8 cellular contexts compared by ENCODE assay signal in the genomic region with DNA sequence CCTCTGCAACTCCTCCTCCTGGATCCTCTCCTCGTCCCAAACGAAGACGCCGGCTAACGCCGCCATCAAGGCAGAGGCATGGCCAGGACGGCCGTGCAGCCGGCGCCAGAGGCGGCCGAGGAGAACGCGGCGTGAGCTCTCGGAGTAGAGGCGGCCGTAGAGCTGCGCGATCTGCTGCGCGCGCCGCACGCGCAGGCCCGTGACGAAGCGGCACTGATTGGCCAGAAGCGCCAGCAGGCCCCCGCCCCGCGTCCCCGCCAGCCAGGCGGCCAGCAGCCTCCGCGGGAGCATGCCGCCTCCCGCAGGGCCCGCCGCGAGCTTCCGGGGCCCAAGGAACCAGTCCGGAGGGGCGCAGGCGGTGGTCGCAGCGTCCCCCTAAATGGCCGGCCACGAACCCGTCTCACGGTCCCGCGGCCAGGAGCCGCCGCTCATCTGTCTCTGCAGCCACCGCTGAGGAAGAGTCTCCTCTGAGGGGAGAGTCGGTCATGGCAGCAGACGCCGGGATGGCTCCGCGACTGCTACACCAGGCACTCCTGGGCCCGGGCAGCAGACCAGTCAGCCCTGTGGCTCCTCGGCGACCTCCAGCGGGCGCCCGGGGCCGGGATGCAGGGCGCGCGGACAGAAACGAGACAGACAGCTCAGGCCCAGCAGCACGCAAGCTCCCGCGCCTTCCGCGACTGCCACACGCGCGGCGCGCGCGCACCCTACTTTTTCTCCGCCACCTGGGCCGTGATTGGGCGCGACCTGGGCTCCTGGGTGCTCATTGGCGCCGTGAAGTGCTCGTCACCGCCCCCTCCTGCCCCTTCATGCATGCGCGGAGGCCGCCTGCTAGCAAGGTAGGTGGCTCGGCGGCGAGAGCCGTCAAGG. TPM values are rescaled to one million over a fixed set of nuclear protein-coding genes. Genes with fewer than 3 reads are reported as not detected.
DNase-seq lines count a peak whose midpoint lies in the region; ATAC-seq and TF ChIP-seq lines count a peak whose summit lies in the region.

A gene with protein sequence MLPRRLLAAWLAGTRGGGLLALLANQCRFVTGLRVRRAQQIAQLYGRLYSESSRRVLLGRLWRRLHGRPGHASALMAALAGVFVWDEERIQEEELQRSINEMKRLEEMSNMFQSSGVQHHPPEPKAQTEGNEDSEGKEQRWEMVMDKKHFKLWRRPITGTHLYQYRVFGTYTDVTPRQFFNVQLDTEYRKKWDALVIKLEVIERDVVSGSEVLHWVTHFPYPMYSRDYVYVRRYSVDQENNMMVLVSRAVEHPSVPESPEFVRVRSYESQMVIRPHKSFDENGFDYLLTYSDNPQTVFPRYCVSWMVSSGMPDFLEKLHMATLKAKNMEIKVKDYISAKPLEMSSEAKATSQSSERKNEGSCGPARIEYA (minus strand): TSS at position 684 of the 867 bp plus-strand sequence. CDS start 393 bp downstream, at position 291.

- ATAC-seq in GM21723 (IDR thresholded peaks at IDR 0.05; ENCODE audit: unreplicated experiment) (peak; percentile 81), esophagus mucosa (peak; percentile 98)

- H3K27me3 ChIP-seq in KMS-11 (ENCODE audit: insufficient read depth, low read depth) (no peaks in the 10 kb centered on the region), Peyer's patch (no peaks in the 10 kb centered on the region), muscle layer of duodenum (ENCODE audit: low read depth, low read length) (no peaks in the 10 kb centered on the region)

- H3K4me3 ChIP-seq in KMS-11 (IDR thresholded peaks at IDR 0.05; ENCODE audit: insufficient read depth, low read depth, low read length) (peak within 1 kb of the TSS; percentile 74), Peyer's patch (peak within 1 kb of the TSS; percentile 69 to 95 (median 77)), muscle layer of duodenum (ENCODE audit: low read depth in 1 of 2, low read length in 2 of 2) (peak within 1 kb of the TSS; percentile 93 to 96)

- H4K20me1 ChIP-seq in KMS-11 (ENCODE audit: insufficient read depth), result peaks cover 25% of the 10 kb centered on the region

- H3K9me3 ChIP-seq in Peyer's patch (no peaks in the 10 kb centered on the region), muscle layer of duodenum (ENCODE audit: control insufficient read depth in 1 of 2, low read length in 2 of 2) (no peaks in the 10 kb centered on the region)

- H3K36me3 ChIP-seq in KMS-11 (ENCODE audit: insufficient read depth) (no peaks in the 10 kb centered on the region), Peyer's patch (no peaks in the 10 kb centered on the region), muscle layer of duodenum (ENCODE audit: control insufficient read depth in 1 of 2, insufficient read depth in 2 of 2, low read length in 2 of 2) (peaks cover 0 to 4% of the 10 kb centered on the region in 2 donors)

- H3K4me2 ChIP-seq in KMS-11, result peak within 1 kb of the TSS; percentile 68

- H3K79me2 ChIP-seq in KMS-11 (ENCODE audit: insufficient read depth, low read depth), result peaks cover 50% of the 10 kb centered on the region

- H3K4me1 ChIP-seq in KMS-11 (ENCODE audit: low read depth, poor library complexity, severe bottlenecking) (peaks cover 37% of the 10 kb centered on the region), Peyer's patch (peaks cover 4 to 48% (median 12%) of the 10 kb centered on the region in 4 donors), muscle layer of duodenum (ENCODE audit: control insufficient read depth in 1 of 2, insufficient read depth in 2 of 2, low read length in 2 of 2) (peaks cover 17 to 52% of the 10 kb centered on the region in 2 donors)

- H2AFZ ChIP-seq in KMS-11 (ENCODE audit: low read depth), result peak within 1 kb of the TSS; percentile 58

- peak within 1 kb of the TSS; percentile 87 for H3K9ac ChIP-seq in KMS-11

- TF ChIP-seq CTCF in KMS-11 (conservative IDR thresholded peaks at IDR 0.05; ENCODE audit: low read depth, low read length) (peak; percentile 30; the same call in 1 of the 2 replicates), Peyer's patch (IDR thresholded peaks at IDR 0.05) (peak; percentile 7 to 24 (median 14))

- TF ChIP-seq POLR2A in Peyer's patch (IDR thresholded peaks at IDR 0.05), result peak; percentile 96 to 98

- peak; percentile 97 for DNase-seq in DMS79 (lab: John Stamatoyannopoulos, UW)
- DNase-seq in Peyer's patch, result peak; percentile 99 to 100 (median 100)
- DNase-seq in activated T-cell treated with anti-CD3 and anti-CD28 coated beads, Interleukin-2, amount 50 U/mL, for 48 hours, result peak; percentile 98 to 99
- peak; percentile 94 to 97 for DNase-seq in stimulated activated CD8-positive, alpha-beta memory T cell treated with anti-CD3 and anti-CD28 coated beads, Interleukin-7, amount 100 ng/mL, for 4 hours (ENCODE audit: low read depth in 2 of 2)

- H3K27ac ChIP-seq in KMS-11 (peak within 1 kb of the TSS; percentile 90), Peyer's patch (peak within 1 kb of the TSS; percentile 91 to 96 (median 95)), muscle layer of duodenum (ENCODE audit: low read length) (peak within 1 kb of the TSS; percentile 88)

RNA-seq across cellular contexts. Expression of the gene that starts here (rescaled TPM):
- total RNA-seq in Peyer's patch (100 to 1,000 TPM in 3 of 4 donors, 10 to 100 TPM in 1; 78.4 to 120 (median 112) TPM), esophagus mucosa (66.1 TPM)

Comparison
In these comparisons a context has a peak if more than half of its experiments do, and no peak if none do; other contexts are left out.
1. Peak in every context shown above with its lines: DNase-seq, ATAC-seq, H3K4me3 ChIP-seq and H3K27ac ChIP-seq.